In the genomic region with DNA sequence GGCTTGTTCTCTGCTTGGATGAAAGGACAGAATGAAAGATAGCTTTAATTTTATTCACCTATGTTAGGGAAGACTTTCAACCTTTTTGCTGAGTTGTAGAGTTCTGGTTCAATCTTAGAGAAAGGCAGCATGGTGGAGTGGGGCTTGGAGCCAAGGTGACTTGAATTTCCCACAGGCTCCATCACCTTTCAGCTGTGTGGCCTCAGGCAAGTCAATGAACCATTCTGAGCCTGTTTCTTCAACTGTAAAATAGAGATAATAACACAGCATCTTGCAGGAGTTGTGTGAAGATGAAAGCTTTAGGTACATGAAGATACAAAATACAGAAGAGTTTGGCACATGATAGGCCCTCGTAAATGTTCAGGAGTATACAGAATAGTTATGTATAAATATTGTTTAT, we compare ENCODE assay signal across 1 cellular context.
TF ChIP-seq lines count a peak whose summit lies in the region.

No MANE protein-coding gene starts in this region.

TF ChIP-seq in K562, 482 proteins besides CTCF, POLR2A, EP300 and RAD21:
- TF ChIP-seq RBM25 (IDR thresholded peaks at IDR 0.05; ENCODE audit: low read depth, low read length, severe bottlenecking) (peak; percentile 77), ZFP36 (IDR thresholded peaks at IDR 0.05; ENCODE audit: low read depth, low read length, partially characterized antibody) (peak; percentile 56), NFYB (IDR thresholded peaks at IDR 0.05; ENCODE audit: extremely low read depth, insufficient read length) (no peak)
